8 cellular contexts compared by ENCODE assay signal in the genomic region with DNA sequence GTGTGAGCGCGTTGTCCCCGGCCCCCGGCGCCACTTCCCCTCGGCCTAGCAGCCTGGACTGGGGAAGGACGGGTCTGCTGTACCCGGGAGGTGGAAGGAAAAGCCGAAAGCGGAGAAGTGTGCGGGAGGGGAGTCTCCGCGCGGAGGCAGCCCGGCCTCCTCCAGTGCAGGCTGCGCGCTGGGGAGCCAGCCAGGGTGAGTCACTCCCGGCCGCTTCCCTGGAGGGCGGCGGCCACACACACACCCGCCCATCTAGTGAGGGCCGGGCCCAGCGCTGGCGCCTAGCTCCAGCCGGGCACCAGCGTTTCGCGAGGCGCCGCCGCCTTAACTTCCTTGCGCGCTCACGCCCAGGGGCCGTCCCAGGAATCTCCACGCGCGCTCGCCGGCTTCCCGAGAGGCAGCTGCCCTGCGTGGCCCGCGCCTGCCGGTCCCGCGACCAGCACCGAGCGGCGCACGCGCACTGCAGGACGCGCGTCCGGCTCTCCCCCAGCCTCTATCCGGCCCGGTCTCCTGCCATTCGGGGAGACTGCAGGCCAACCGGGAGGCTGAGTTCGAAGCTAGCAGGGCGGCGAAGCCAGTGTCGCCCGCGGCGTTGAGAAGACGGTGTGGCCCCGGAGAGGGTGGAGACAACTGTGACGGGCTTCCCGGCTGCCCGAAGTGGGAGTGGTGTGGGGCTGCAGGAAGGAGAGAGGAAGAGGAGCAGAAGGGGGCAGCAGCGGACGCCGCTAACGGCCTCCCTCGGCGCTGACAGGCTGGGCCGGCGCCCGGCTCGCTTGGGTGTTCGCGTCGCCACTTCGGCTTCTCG. TPM values are rescaled to one million over a fixed set of nuclear protein-coding genes. Genes with fewer than 3 reads are reported as not detected.
DNase-seq lines count a peak whose midpoint lies in the region; ATAC-seq, FAIRE-seq and TF ChIP-seq lines count a peak whose summit lies in the region.

JAK2 (plus strand) TSS at position 702 of the 805 bp plus-strand sequence. CDS start 36,716 bp downstream, outside the sequence.

- H3K36me3 ChIP-seq in ACC112 (ENCODE audit: insufficient read depth, low read length), result 0 out of 2 replicates have a peak, but pooled peaks cover 7% of the 10 kb centered on the region
- H3K36me3 ChIP-seq in bronchial epithelial cell (ENCODE audit: control insufficient read depth, insufficient read depth, low read length), result no peaks in the 10 kb centered on the region

- peak within 1 kb of the TSS; percentile 55 for H2AFZ ChIP-seq in ACC112 (ENCODE audit: low read length, unreplicated experiment)

- ATAC-seq in GM18520 (IDR thresholded peaks at IDR 0.05; ENCODE audit: unreplicated experiment), result peak; percentile 51
- ATAC-seq in HG03066 (IDR thresholded peaks at IDR 0.05; ENCODE audit: low read depth, unreplicated experiment), result peak; percentile 71

- H3K4me1 ChIP-seq in ACC112 (ENCODE audit: control insufficient read depth, insufficient read depth, low read length, unreplicated experiment), result peaks cover 52% of the 10 kb centered on the region

- H3K79me2 ChIP-seq in ACC112 (ENCODE audit: control insufficient read depth, insufficient read depth, low read length, unreplicated experiment), result peaks cover 39% of the 10 kb centered on the region

- no peak for FAIRE-seq in bronchial epithelial cell (lab: Jason Lieb, UNC)

- peak; percentile 93 for DNase-seq in NCI-H2171 treated with DMSO at 0.1 percent for 48 hours (lab: John Stamatoyannopoulos, UW)
- DNase-seq in bronchial epithelial cell (ENCODE audit: low read depth), result peak; percentile 90
- DNase-seq in islet precursor cell, result peak; percentile 98
- DNase-seq in stimulated activated CD4-positive, alpha-beta T cell treated with anti-CD3 and anti-CD28 coated beads, Interleukin-12 subunit alpha, Interleukin-12 subunit beta, amount 100 ng/mL, for 48 hours (ENCODE audit: low read depth in 2 of 3, low spot score in 1 of 3), result peak; percentile 68 to 82 (median 79)

- H3K27ac ChIP-seq in ACC112 (ENCODE audit: low read depth, low read length), result peak within 1 kb of the TSS; percentile 93

- TF ChIP-seq CTCF in WI38 (IDR thresholded peaks at IDR 0.05; ENCODE audit: low read depth, low read length) (no peak), bronchial epithelial cell (IDR thresholded peaks at IDR 0.05; ENCODE audit: insufficient read depth, low read length, severe bottlenecking) (peak; percentile 58)

- H3K27me3 ChIP-seq in ACC112 (ENCODE audit: insufficient read depth, low read length), result no peaks in the 10 kb centered on the region
- no peaks in the 10 kb centered on the region for H3K27me3 ChIP-seq in bronchial epithelial cell (ENCODE audit: control insufficient read depth, insufficient read depth, low read length)

- peak within 1 kb of the TSS; percentile 92 for H3K4me3 ChIP-seq in ACC112 (ENCODE audit: low read depth, low read length)
- H3K4me3 ChIP-seq in WI38 (ENCODE audit: low read depth, low read length), result peak within 1 kb of the TSS; percentile 81
- peak within 1 kb of the TSS; percentile 50 for H3K4me3 ChIP-seq in bronchial epithelial cell (ENCODE audit: low read depth, low read length)

RNA-seq across cellular contexts. Expression of gene JAK2, which starts in this region (rescaled TPM):
- total RNA-seq in bronchial epithelial cell, result 9.0 and 15.5 TPM in 2 replicates

Comparison
In these comparisons a context has a peak if more than half of its experiments do, and no peak if none do; other contexts are left out.
1. Peak in every context shown above with its lines: DNase-seq, ATAC-seq, H3K4me3 ChIP-seq and H3K27ac ChIP-seq.